24 cellular contexts compared by ENCODE assay signal in genomic region chr12:3564411-3564810, GRCh38.
"Had no signal": no experiment of that assay in that cellular context is flagged by ENCODE, and none has a peak within 500 bp of the region (broad histone marks: within the 10 kb centered on the region; RNA-seq: fewer than 3 reads in every experiment).

No MANE protein-coding gene starts in this region.

- H3K36me3 ChIP-seq: brain microvascular endothelial cell, esophagus squamous epithelium, WERI-Rb-1 had no signal

- ATAC-seq: activated CD4-positive, CD25-positive, alpha-beta regulatory T cell treated with anti-CD3 and anti-CD28 coated beads, Interleukin-2, amount 50 U/mL, for 24 hours; activated T-cell treated with anti-CD3 and anti-CD28 coated beads, Interleukin-2, amount 50 U/mL, for 72 hours; effector memory CD8-positive, alpha-beta T cell had no signal

- H3K4me3 Mint-ChIP-seq: activated B cell treated with CpG ODN at 0.5 μM for 24 hours; activated CD4-positive, alpha-beta memory T cell treated with anti-CD3 and anti-CD28 coated beads, Interleukin-2, amount 10 ng/mL, durations not matched to agents 7 days and 5 days; activated CD4-positive, alpha-beta T cell treated with anti-CD3 and anti-CD28 coated beads, Interleukin-2, amount 10 ng/mL, durations not matched to agents 24 days and 14 days; activated naive CD8-positive, alpha-beta T cell; activated T-cell treated with anti-CD3 and anti-CD28 coated beads, Interleukin-2, amount 50 U/mL, for 24 hours; activated T-cell treated with anti-CD3 and anti-CD28 coated beads, Interleukin-2, amount 50 U/mL, for 72 hours; central memory CD8-positive, alpha-beta T cell; dendritic cell treated with granulocyte-macrophage colony-stimulating factor and Interleukin-4, amounts not matched to agents 40 ng/mL and 50 ng/mL, for 4 days; effector memory CD8-positive, alpha-beta T cell had no signal

- H3K36me3 Mint-ChIP-seq: activated naive CD8-positive, alpha-beta T cell had no signal

- H3K9me3 Mint-ChIP-seq: activated B cell treated with CpG ODN at 0.5 μM for 24 hours; activated CD4-positive, alpha-beta memory T cell treated with anti-CD3 and anti-CD28 coated beads, Interleukin-2, amount 10 ng/mL, durations not matched to agents 7 days and 5 days; activated CD4-positive, alpha-beta T cell treated with anti-CD3 and anti-CD28 coated beads, Interleukin-2, amount 10 ng/mL, durations not matched to agents 24 days and 14 days; activated T-cell treated with anti-CD3 and anti-CD28 coated beads, Interleukin-2, amount 50 U/mL, for 24 hours; activated T-cell treated with anti-CD3 and anti-CD28 coated beads, Interleukin-2, amount 50 U/mL, for 72 hours; central memory CD8-positive, alpha-beta T cell; dendritic cell treated with granulocyte-macrophage colony-stimulating factor and Interleukin-4, amounts not matched to agents 40 ng/mL and 50 ng/mL, for 4 days; effector memory CD8-positive, alpha-beta T cell had no signal

- H3K4me1 Mint-ChIP-seq: activated B cell treated with CpG ODN at 0.5 μM for 24 hours; activated CD4-positive, alpha-beta memory T cell treated with anti-CD3 and anti-CD28 coated beads, Interleukin-2, amount 10 ng/mL, durations not matched to agents 7 days and 5 days; activated CD4-positive, alpha-beta T cell treated with anti-CD3 and anti-CD28 coated beads, Interleukin-2, amount 10 ng/mL, durations not matched to agents 24 days and 14 days; central memory CD8-positive, alpha-beta T cell had no signal

- H3K27ac Mint-ChIP-seq: activated B cell treated with CpG ODN at 0.5 μM for 24 hours; activated CD4-positive, alpha-beta memory T cell treated with anti-CD3 and anti-CD28 coated beads, Interleukin-2, amount 10 ng/mL, durations not matched to agents 7 days and 5 days; activated CD4-positive, alpha-beta T cell treated with anti-CD3 and anti-CD28 coated beads, Interleukin-2, amount 10 ng/mL, durations not matched to agents 24 days and 14 days; activated naive CD8-positive, alpha-beta T cell; activated T-cell treated with anti-CD3 and anti-CD28 coated beads, Interleukin-2, amount 50 U/mL, for 24 hours; activated T-cell treated with anti-CD3 and anti-CD28 coated beads, Interleukin-2, amount 50 U/mL, for 72 hours; dendritic cell treated with granulocyte-macrophage colony-stimulating factor and Interleukin-4, amounts not matched to agents 40 ng/mL and 50 ng/mL, for 4 days; effector memory CD8-positive, alpha-beta T cell had no signal

- H3K4me1 ChIP-seq: esophagus squamous epithelium had no signal

- H3K27me3 ChIP-seq: brain microvascular endothelial cell had no signal

- DNase-seq: activated B cell treated with CpG ODN at 0.5 μM for 24 hours; activated CD4-positive, alpha-beta memory T cell treated with anti-CD3 and anti-CD28 coated beads, Interleukin-2, amount 10 ng/mL, durations not matched to agents 7 days and 5 days; activated CD4-positive, alpha-beta T cell treated with anti-CD3 and anti-CD28 coated beads, Interleukin-2, amount 10 ng/mL, durations not matched to agents 24 days and 14 days; activated CD8-positive, alpha-beta memory T cell treated with anti-CD3 and anti-CD28 coated beads, Interleukin-2, amount 50 U/mL, for 48 hours; activated gamma-delta T cell; activated naive CD4-positive, alpha-beta T cell treated with anti-CD3 and anti-CD28 coated beads, Interleukin-2, amount 50 U/mL, for 16 hours; activated naive CD4-positive, alpha-beta T cell treated with Interleukin-2 at 50 U/mL for 16 hours; activated T-cell treated with anti-CD3 and anti-CD28 coated beads for 4 hours; activated T-cell treated with anti-CD3 and anti-CD28 coated beads, Interleukin-2, amount 50 U/mL, for 24 hours; activated T-cell treated with anti-CD3 and anti-CD28 coated beads, Interleukin-2, amount 50 U/mL, for 72 hours; amniotic stem cell; anterior cingulate cortex; brain microvascular endothelial cell; dorsolateral prefrontal cortex; effector memory CD8-positive, alpha-beta T cell; esophagus squamous epithelium; foreskin fibroblast; T-helper 2 cell; WERI-Rb-1 had no signal

- H3K4me3 ChIP-seq: coronary artery, dorsolateral prefrontal cortex, esophagus squamous epithelium had no signal

- H3K27ac ChIP-seq: brain microvascular endothelial cell, coronary artery, dorsolateral prefrontal cortex, esophagus squamous epithelium, WERI-Rb-1 had no signal
